ENCODE assay signal across 16 cellular contexts in genomic region chr14:23136566-23137133, GRCh38. TPM values are rescaled to one million over a fixed set of nuclear protein-coding genes. Genes with fewer than 3 reads are reported as not detected.
A peak's percentile ranks its signal among the peaks of the same experiment; 100 is the strongest.
DNase-seq lines count a peak whose midpoint lies in the region; ATAC-seq and TF ChIP-seq lines count a peak whose summit lies in the region.
"Had no signal": no experiment of that assay in that cellular context is flagged by ENCODE, and none has a peak within 500 bp of the region (broad histone marks: within the 10 kb centered on the region; RNA-seq: fewer than 3 reads in every experiment).

No MANE protein-coding gene starts in this region.

- TF ChIP-seq POLR2A in breast epithelium (IDR thresholded peaks at IDR 0.05) = no peak
- no peak for TF ChIP-seq POLR2A in gastroesophageal sphincter (IDR thresholded peaks at IDR 0.05)

- 73 to 97% methylated on average over 6 to 10 of the region's 16 CpGs for WGBS in gastroesophageal sphincter (ENCODE audit: low coverage in 1 of 2), 2 donors

- no peaks in the 10 kb centered on the region for H3K9me3 ChIP-seq in breast epithelium
- no peaks in the 10 kb centered on the region for H3K9me3 ChIP-seq in parathyroid adenoma (ENCODE audit: control insufficient read depth, low read length)
- no peaks in the 10 kb centered on the region for H3K9me3 ChIP-seq in gastroesophageal sphincter
- H3K9me3 ChIP-seq: BLaER1 treated with 17β-estradiol and CSF1 and Interleukin-3, amounts not matched to agents 10 nM and 100 nM; Peyer's patch had no signal

- no peak overlapping the region for H3K4me2 ChIP-seq in parathyroid adenoma (ENCODE audit: low read length)
- H3K4me2 ChIP-seq: BLaER1 treated with 17β-estradiol and CSF1 and Interleukin-3, amounts not matched to agents 10 nM and 100 nM; KMS-11 had no signal

- TF ChIP-seq EP300 in gastroesophageal sphincter (IDR thresholded peaks at IDR 0.05) = no peak

- peaks cover 5% of the 10 kb centered on the region for H3K79me2 ChIP-seq in parathyroid adenoma

- H3K4me1 ChIP-seq in breast epithelium (peaks cover 3 to 12% of the 10 kb centered on the region in 2 donors), parathyroid adenoma (peaks cover 16% of the 10 kb centered on the region), gastroesophageal sphincter (peaks cover under 1 to 36% (median 4%) of the 10 kb centered on the region in 3 donors)
- H3K4me1 ChIP-seq: Peyer's patch had no signal

- DNase-seq in RWPE1 (ENCODE audit: low spot score) = no peak
- no peak for DNase-seq in breast epithelium (ENCODE audit: low spot score in 2 of 2)
- DNase-seq: CD8-positive, alpha-beta memory T cell; NCI-H1417; NCI-H187; NCI-H2107; NCI-H510A; NCI-H748 treated with DMSO at 0.1 percent for 48 hours; NK-92 treated with Interleukin-12 subunit alpha and Interleukin-12 subunit beta, amount 100 ng/mL, for 24 hours; Peyer's patch; Right ventricle myocardium superior had no signal

- no peak overlapping the region for H3K9ac ChIP-seq in parathyroid adenoma
- H3K9ac ChIP-seq: KMS-11 had no signal

- intact Hi-C loops in breast epithelium (cut with DNase I; ENCODE audit: low total_unique reads) = no loop called here

- CTCF ChIA-PET in RWPE1 (lab: Yijun Ruan, JAX) = interaction anchor here (0.6 to 1.7 kb wide), 2 partner anchors 36 to 163 kb away, joined by 3 to 4 read pairs; no protein-coding TSS in a partner anchor

- H3K27me3 ChIP-seq in breast epithelium = no peaks in the 10 kb centered on the region
- no peaks in the 10 kb centered on the region for H3K27me3 ChIP-seq in parathyroid adenoma (ENCODE audit: control insufficient read depth, insufficient read depth, low read length)
- H3K27me3 ChIP-seq in gastroesophageal sphincter = no peaks in the 10 kb centered on the region
- H3K27me3 ChIP-seq: BLaER1 treated with 17β-estradiol and CSF1 and Interleukin-3, amounts not matched to agents 10 nM and 100 nM; Peyer's patch had no signal

- H3K27ac ChIP-seq in RWPE1 (peak overlapping the region; percentile 93), breast epithelium (peak overlapping the region; percentile 58 to 76), parathyroid adenoma (peak overlapping the region; percentile 60), gastroesophageal sphincter (peak overlapping the region in 2 of 4 donors; percentile 54 to 72)
- H3K27ac ChIP-seq: BLaER1 treated with 17β-estradiol and CSF1 and Interleukin-3, amounts not matched to agents 10 nM and 100 nM; KMS-11; Peyer's patch had no signal

- no peaks in the 10 kb centered on the region for H3K36me3 ChIP-seq in breast epithelium
- no peaks in the 10 kb centered on the region for H3K36me3 ChIP-seq in parathyroid adenoma (ENCODE audit: control insufficient read depth, insufficient read depth, low read length)
- H3K36me3 ChIP-seq in gastroesophageal sphincter = peaks cover 0 to 89% of the 10 kb centered on the region in 2 donors

- TF ChIP-seq CTCF in RWPE1 (conservative IDR thresholded peaks at IDR 0.05; ENCODE audit: low read depth) (no peak), breast epithelium (IDR thresholded peaks at IDR 0.05) (no peak), parathyroid adenoma (IDR thresholded peaks at IDR 0.05) (no peak), gastroesophageal sphincter (IDR thresholded peaks at IDR 0.05) (no peak)

- ATAC-seq in gastroesophageal sphincter (no peak), GM21447 (IDR thresholded peaks at IDR 0.05; ENCODE audit: unreplicated experiment) (no peak)

- POLR2A ChIA-PET in RWPE1 (lab: Yijun Ruan, JAX; ENCODE audit: low non-redundant PET) = no interaction called here

- H3K4me3 ChIP-seq in breast epithelium (no peak overlapping the region), parathyroid adenoma (ENCODE audit: low read depth, low read length) (no peak overlapping the region), gastroesophageal sphincter (no peak overlapping the region)
- H3K4me3 ChIP-seq: BLaER1 treated with 17β-estradiol and CSF1 and Interleukin-3, amounts not matched to agents 10 nM and 100 nM; Peyer's patch had no signal

- no peak overlapping the region for H2AFZ ChIP-seq in parathyroid adenoma

RNA-seq across cellular contexts. Expression of gene CEBPE, which starts 17.6 kb away (rescaled TPM):
- total RNA-seq in breast epithelium (under 1 TPM in 1 of 3 donors, not detected in 2; 0.32 TPM), gastroesophageal sphincter (not detected)
- total RNA-seq: Peyer's patch, Right ventricle myocardium superior had no signal

RNA-seq across cellular contexts. Expression of gene CIROP, which starts 31.9 kb away (rescaled TPM):
- not detected for total RNA-seq in breast epithelium
- under 1 TPM in 2 of 4 donors, not detected in 2; 0.13 to 0.31 TPM for total RNA-seq in gastroesophageal sphincter
- total RNA-seq: CD8-positive, alpha-beta memory T cell; Peyer's patch; Right ventricle myocardium superior had no signal

RNA-seq across cellular contexts. Expression of gene C14orf119, which starts 41.3 kb away (rescaled TPM):
- 10 to 100 TPM; 29.6 to 34.4 (median 32.8) TPM for total RNA-seq in breast epithelium
- total RNA-seq in gastroesophageal sphincter = 10 to 100 TPM; 31.3 to 38.2 (median 33.4) TPM

RNA-seq across cellular contexts. Expression of gene ACIN1, which starts 41.7 kb away (rescaled TPM):
- total RNA-seq in breast epithelium (100 to 1,000 TPM; 106 to 151 (median 145) TPM), gastroesophageal sphincter (100 to 1,000 TPM in 1 of 4 donors, 10 to 100 TPM in 3; 55.7 to 121 (median 91.8) TPM)

RNA-seq across cellular contexts. Expression of gene SLC7A8, which starts 46.8 kb away (rescaled TPM):
- total RNA-seq in breast epithelium (10 to 100 TPM; 46.8 to 98.9 (median 61.9) TPM), gastroesophageal sphincter (10 to 100 TPM; 21.6 to 56.7 (median 32.2) TPM)
